Comparison of ENCODE assay signal across 12 cellular contexts in the genomic region with DNA sequence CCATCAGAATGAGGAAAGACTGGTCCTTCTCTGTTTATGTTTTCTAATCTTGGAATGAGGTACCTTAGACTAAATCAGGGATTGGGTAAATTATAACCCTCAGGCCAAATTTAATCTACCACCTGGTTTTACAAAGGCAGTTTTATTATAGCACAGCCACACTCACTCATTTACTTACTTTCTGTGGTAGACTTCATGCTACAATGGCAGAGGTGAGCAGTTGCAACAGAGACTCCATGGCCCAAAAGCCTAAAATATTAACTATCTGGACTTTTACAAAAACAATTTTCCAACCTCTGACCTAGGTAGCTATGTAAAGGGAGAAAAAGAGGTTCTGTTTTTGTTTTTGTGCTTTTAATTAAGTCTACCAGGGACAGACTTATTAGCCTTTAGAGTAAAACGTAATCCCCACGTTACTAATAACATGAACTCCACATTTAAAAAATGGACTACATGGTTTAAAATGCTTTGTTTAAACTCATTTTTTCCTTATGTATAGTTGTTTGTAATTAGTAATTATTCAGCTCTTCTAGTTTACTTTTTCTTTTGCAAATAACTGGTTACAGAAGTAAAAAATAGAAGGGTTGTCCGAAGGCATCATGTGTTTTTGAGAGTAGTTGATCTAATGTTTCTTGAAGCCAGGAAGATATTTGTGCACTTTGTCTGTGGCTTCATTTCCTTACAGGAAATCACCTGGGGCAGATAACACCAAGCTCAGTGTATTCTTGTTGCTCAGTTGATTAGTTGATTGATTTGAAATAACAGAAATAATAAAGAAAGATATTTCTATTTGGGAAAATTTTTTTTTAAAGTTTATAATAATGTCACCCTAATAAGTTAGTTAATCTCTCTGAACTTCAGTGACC. TPM values are rescaled to one million over a fixed set of nuclear protein-coding genes. Genes with fewer than 3 reads are reported as not detected.
A peak's percentile ranks its signal among the peaks of the same experiment; 100 is the strongest.
DNase-seq lines count a peak whose midpoint lies in the region; ATAC-seq, FAIRE-seq and TF ChIP-seq lines count a peak whose summit lies in the region.
"Had no signal": no experiment of that assay in that cellular context is flagged by ENCODE, and none has a peak within 500 bp of the region (broad histone marks: within the 10 kb centered on the region; RNA-seq: fewer than 3 reads in every experiment).

No MANE protein-coding gene starts in this region.

- H3K9me3 ChIP-seq in CD4-positive, alpha-beta T cell (ENCODE audit: control insufficient read depth, low read length), result no peaks in the 10 kb centered on the region
- H3K9me3 ChIP-seq: stomach had no signal

- peak overlapping the region; percentile 45 for H3K27ac Mint-ChIP-seq in CD4-positive, alpha-beta T cell

- POLR2A ChIA-PET in CD4-positive, alpha-beta T cell (lab: Charles Lee), result interaction anchor here (0.6 to 3.0 kb wide), 5 partner anchors 12 to 312 kb away, joined by 3 to 15 read pairs (median 5); a partner anchor contains a TSS
- POLR2A ChIA-PET in RWPE1 (lab: Yijun Ruan, JAX; ENCODE audit: low non-redundant PET), result no interaction called here

- H3K27ac ChIP-seq in CD4-positive, alpha-beta T cell (ENCODE audit: low read depth, low read length), result no peak overlapping the region
- H3K27ac ChIP-seq in RWPE1, result no peak overlapping the region
- H3K27ac ChIP-seq: stomach, WERI-Rb-1 had no signal

- H3K27me3 Mint-ChIP-seq in CD4-positive, alpha-beta T cell, result no peaks in the 10 kb centered on the region

- CTCF ChIA-PET in CD4-positive, alpha-beta T cell (lab: Charles Lee), result interaction anchor here (0.8 kb wide), 1 partner anchor 37 kb away, joined by 3 read pairs; no protein-coding TSS in a partner anchor
- CTCF ChIA-PET in RWPE1 (lab: Yijun Ruan, JAX), result no interaction called here

- FAIRE-seq in GM19239 (lab: Jason Lieb, UNC), result peak; percentile 77

- H3K4me3 Mint-ChIP-seq in CD4-positive, alpha-beta T cell, result peak overlapping the region; percentile 21

- H3K9me3 Mint-ChIP-seq in CD4-positive, alpha-beta T cell, result peaks cover 9% of the 10 kb centered on the region

- no peak for TF ChIP-seq CTCF in CD4-positive, alpha-beta T cell (IDR thresholded peaks at IDR 0.05)
- TF ChIP-seq CTCF in RWPE1 (conservative IDR thresholded peaks at IDR 0.05; ENCODE audit: low read depth), result no peak

- H3K36me3 Mint-ChIP-seq in CD4-positive, alpha-beta T cell (ENCODE audit: low read depth), result no peaks in the 10 kb centered on the region

- DNase-seq in CD4-positive, alpha-beta T cell, result no peak
- DNase-seq in GM19239 (ENCODE audit: insufficient read length, low spot score) (no peak), RWPE1 (ENCODE audit: low spot score) (no peak), COR-L47 (lab: John Stamatoyannopoulos, UW) (no peak), HuH-7 (ENCODE audit: low spot score) (no peak), epidermal melanocyte (ENCODE audit: insufficient read length, low spot score) (no peak)
- DNase-seq: activated naive CD4-positive, alpha-beta T cell treated with anti-CD3 and anti-CD28 coated beads, Interleukin-2, amount 50 U/mL, for 16 hours; PC-3; stomach; WERI-Rb-1 had no signal

- peaks cover 50% of the 10 kb centered on the region for H3K4me1 Mint-ChIP-seq in CD4-positive, alpha-beta T cell (ENCODE audit: low read depth)

- no peaks in the 10 kb centered on the region for H3K27me3 ChIP-seq in CD4-positive, alpha-beta T cell (ENCODE audit: control insufficient read depth, insufficient read depth, low read length)
- H3K27me3 ChIP-seq: stomach had no signal

- intact Hi-C loops in CD4-positive, alpha-beta T cell (cut with DNase I, micrococcal nuclease), result loop anchor here in 1 of 2 experiments (10.0 kb wide), 1 partner anchor 99 kb away; no protein-coding TSS in a partner anchor

- ATAC-seq in CD4-positive, alpha-beta T cell (ENCODE audit: poor library complexity), result no peak
- ATAC-seq in HG02678 (IDR thresholded peaks at IDR 0.05; ENCODE audit: unreplicated experiment), result peak; percentile 89
- ATAC-seq in HG03469 (IDR thresholded peaks at IDR 0.05; ENCODE audit: unreplicated experiment), result peak; percentile 78
- ATAC-seq: PC-3 had no signal

RNA-seq across cellular contexts. Expression of a gene that starts 57.6 kb away (rescaled TPM):
- 100 to 1,000 TPM in 1 of 2 experiments, 10 to 100 TPM in 1; 98.2 to 100 TPM for total RNA-seq in CD4-positive, alpha-beta T cell
